In genomic region chr3:71101014-71101413, GRCh38 we compare ENCODE assay signal across 10 cellular contexts.
A peak's percentile ranks its signal among the peaks of the same experiment; 100 is the strongest.
DNase-seq lines count a peak whose midpoint lies in the region; ATAC-seq and TF ChIP-seq lines count a peak whose summit lies in the region.
"Had no signal": no experiment of that assay in that cellular context is flagged by ENCODE, and none has a peak within 500 bp of the region (broad histone marks: within the 10 kb centered on the region; RNA-seq: fewer than 3 reads in every experiment).

No MANE protein-coding gene starts in this region.

- no peaks in the 10 kb centered on the region for H4K20me1 ChIP-seq in IMR-90 (ENCODE audit: insufficient read depth, low read length)

- TF ChIP-seq CTCF in IMR-90 (conservative IDR thresholded peaks at IDR 0.05; ENCODE audit: low read depth, low read length) (no peak), chondrocyte (IDR thresholded peaks at IDR 0.05) (no peak), testis (IDR thresholded peaks at IDR 0.05) (no peak)

- 0% methylated on average over 2 of the region's 3 CpGs; no CpG with 5 or more reads in 1 of the 2 experiments for WGBS in IMR-90 (ENCODE audit: extremely low coverage in 2 of 2, insufficient read length in 1 of 2), 2 experiments
- 90 to 91% methylated on average over 3 of the region's 3 CpGs for WGBS in testis, 2 donors

- no peaks in the 10 kb centered on the region for H3K9me3 ChIP-seq in IMR-90 (ENCODE audit: control insufficient read depth, insufficient read depth, low read length)
- H3K9me3 ChIP-seq in naive thymus-derived CD4-positive, alpha-beta T cell (ENCODE audit: control insufficient read depth in 2 of 3, low read length in 3 of 3): no peaks in the 10 kb centered on the region
- H3K9me3 ChIP-seq in testis: no peaks in the 10 kb centered on the region

- H3K36me3 Mint-ChIP-seq in chondrocyte (ENCODE audit: low read depth): peaks cover 2% of the 10 kb centered on the region
- H3K36me3 Mint-ChIP-seq in naive thymus-derived CD4-positive, alpha-beta T cell: peaks cover 0 to 66% (median 49%) of the 10 kb centered on the region in 5 donors

- H2AK5ac ChIP-seq in IMR-90 (ENCODE audit: low read depth, low read length): peak overlapping the region; percentile 93

- peak overlapping the region; percentile 26 for H2AK9ac ChIP-seq in IMR-90 (replicated peaks; ENCODE audit: low read depth, low read length, poor library complexity)

- H3K27ac ChIP-seq in IMR-90 (ENCODE audit: insufficient read depth, low read length) (peak overlapping the region; percentile 84), testis (no peak overlapping the region)
- peak overlapping the region; percentile 44 for H3K27ac ChIP-seq in naive thymus-derived CD4-positive, alpha-beta T cell (ENCODE audit: low read depth, low read length)

- H2BK120ac ChIP-seq in IMR-90 (ENCODE audit: low read depth, low read length): peak overlapping the region; percentile 95

- H3K4me3 ChIP-seq in IMR-90 (ENCODE audit: insufficient read depth, low read depth, low read length) (no peak overlapping the region), testis (no peak overlapping the region)
- H3K4me3 ChIP-seq in naive thymus-derived CD4-positive, alpha-beta T cell (ENCODE audit: low read length): no peak overlapping the region

- H3K27me3 ChIP-seq in IMR-90 (ENCODE audit: control insufficient read depth, insufficient read depth, low read length) (no peaks in the 10 kb centered on the region), testis (no peaks in the 10 kb centered on the region)
- no peaks in the 10 kb centered on the region for H3K27me3 ChIP-seq in naive thymus-derived CD4-positive, alpha-beta T cell (ENCODE audit: control insufficient read depth in 2 of 2, insufficient read depth in 2 of 2, low read length in 2 of 2)

- H3K9me3 Mint-ChIP-seq in chondrocyte (ENCODE audit: low read depth): no peaks in the 10 kb centered on the region
- peaks cover 0 to 7% (median 0%) of the 10 kb centered on the region in 11 donors for H3K9me3 Mint-ChIP-seq in naive thymus-derived CD4-positive, alpha-beta T cell

- peak overlapping the region; percentile 92 for H4K91ac ChIP-seq in IMR-90 (ENCODE audit: insufficient read depth, low read depth, low read length)

- 0 out of 2 replicates have a peak, but pooled peaks have one; percentile 6 for TF ChIP-seq RAD21 in IMR-90 (IDR thresholded peaks at IDR 0.05; ENCODE audit: low read length)

- peak overlapping the region; percentile 71 to 88 for H4K8ac ChIP-seq in IMR-90 (ENCODE audit: low read depth in 2 of 2, low read length in 2 of 2)

- H3K23ac ChIP-seq in IMR-90 (ENCODE audit: low read depth, low read length): peak overlapping the region; percentile 71

- CTCF ChIA-PET in IMR-90 (lab: Yijun Ruan, JAX): no interaction called here
- CTCF ChIA-PET in naive thymus-derived CD4-positive, alpha-beta T cell (lab: Charles Lee): interaction anchor here (1.0 kb wide), 1 partner anchor 95 kb away, joined by 3 read pairs; no protein-coding TSS in a partner anchor

- ATAC-seq in IMR-90 (ENCODE audit: low read depth) (no peak), HG03469 (IDR thresholded peaks at IDR 0.05; ENCODE audit: unreplicated experiment) (no peak)
- ATAC-seq in naive thymus-derived CD4-positive, alpha-beta T cell: no peak

- peak overlapping the region; percentile 95 for H2BK5ac ChIP-seq in IMR-90 (ENCODE audit: low read depth, low read length, poor library complexity, severe bottlenecking)

- BruUV-seq in IMR-90 (replicated peaks; lab: Mats Ljungman, UMichigan): no TSS peak

- peak overlapping the region; percentile 92 for H3K14ac ChIP-seq in IMR-90 (replicated peaks; ENCODE audit: low read depth, low read length)

- H2BK15ac ChIP-seq in IMR-90 (ENCODE audit: low read depth, low read length): peak overlapping the region; percentile 99; the same call in 2 of the 3 replicates

- peak overlapping the region; percentile 76 for H3K56ac ChIP-seq in IMR-90 (ENCODE audit: extremely low read depth, insufficient read depth, low read length)

- POLR2A ChIA-PET in IMR-90 (lab: Charles Lee; ENCODE audit: unreplicated experiment): no interaction called here
- POLR2A ChIA-PET in naive thymus-derived CD4-positive, alpha-beta T cell (lab: Charles Lee): interaction anchor here (0.5 kb wide), 1 partner anchor 110 kb away, joined by 4 read pairs; no protein-coding TSS in a partner anchor

- peak overlapping the region; percentile 97 for H3K18ac ChIP-seq in IMR-90 (ENCODE audit: low read depth, low read length)

- peak; percentile 41 for TF ChIP-seq POLR2A in IMR-90 (IDR thresholded peaks at IDR 0.05; ENCODE audit: low read depth, low read length)
- TF ChIP-seq POLR2A in testis (IDR thresholded peaks at IDR 0.05): no peak

- no peak overlapping the region for H2AFZ ChIP-seq in IMR-90 (replicated peaks; ENCODE audit: low read length, poor library complexity)

- H3K27me3 Mint-ChIP-seq in chondrocyte (ENCODE audit: low read depth): no peaks in the 10 kb centered on the region
- no peaks in the 10 kb centered on the region for H3K27me3 Mint-ChIP-seq in naive thymus-derived CD4-positive, alpha-beta T cell

- peak overlapping the region; percentile 50 for H3K9ac ChIP-seq in IMR-90 (ENCODE audit: low read depth, low read length)

- H3K9me1 ChIP-seq in IMR-90 (ENCODE audit: insufficient read depth, low read length): peaks cover 10% of the 10 kb centered on the region

- peak overlapping the region; percentile 44 for H3K4me3 Mint-ChIP-seq in chondrocyte (ENCODE audit: unreplicated experiment)
- H3K4me3 Mint-ChIP-seq in naive thymus-derived CD4-positive, alpha-beta T cell: peak overlapping the region in 9 of 10 donors; percentile 30 to 65 (median 51)

- no peaks in the 10 kb centered on the region for H3K36me3 ChIP-seq in IMR-90 (ENCODE audit: control insufficient read depth, insufficient read depth, low read length)
- H3K36me3 ChIP-seq in naive thymus-derived CD4-positive, alpha-beta T cell (ENCODE audit: control insufficient read depth in 2 of 3, insufficient read depth in 3 of 3, low read length in 3 of 3): peaks cover 1 to 17% (median 10%) of the 10 kb centered on the region in 3 experiments
- no peaks in the 10 kb centered on the region for H3K36me3 ChIP-seq in testis (ENCODE audit: low read depth, missing control alignments)

- H3K4me1 Mint-ChIP-seq in chondrocyte (ENCODE audit: low read depth): peaks cover 76% of the 10 kb centered on the region
- H3K4me1 Mint-ChIP-seq in naive thymus-derived CD4-positive, alpha-beta T cell: peaks cover 57 to 100% (median 94%) of the 10 kb centered on the region in 7 donors

- dilution Hi-C loops in IMR-90 (cut with HindIII; ENCODE audit: low sequenced_read_pairs, unreplicated experiment): no loop called here

- H3K4me1 ChIP-seq in IMR-90 (ENCODE audit: control insufficient read depth, insufficient read depth, low read length): peaks cover 32% of the 10 kb centered on the region
- peaks cover 38 to 61% of the 10 kb centered on the region in 2 donors for H3K4me1 ChIP-seq in naive thymus-derived CD4-positive, alpha-beta T cell (ENCODE audit: control insufficient read depth in 2 of 2, insufficient read depth in 2 of 2, low read length in 2 of 2)
- no peaks in the 10 kb centered on the region for H3K4me1 ChIP-seq in testis

- H4K5ac ChIP-seq in IMR-90 (ENCODE audit: low read depth, low read length): peak overlapping the region; percentile 96

- H2BK20ac ChIP-seq in IMR-90 (ENCODE audit: low read depth, low read length): peak overlapping the region; percentile 91

- H3K27ac Mint-ChIP-seq in chondrocyte (ENCODE audit: unreplicated experiment): peak overlapping the region; percentile 97
- H3K27ac Mint-ChIP-seq in naive thymus-derived CD4-positive, alpha-beta T cell: peak overlapping the region in 8 of 9 donors; percentile 71 to 93 (median 80)

- H3K4ac ChIP-seq in IMR-90 (ENCODE audit: low read depth, low read length): peak overlapping the region; percentile 91

- intact Hi-C loops in IMR-90 (cut with micrococcal nuclease): loop anchor here (10.0 kb wide), 2 partner anchors 116 to 584 kb away; no protein-coding TSS in a partner anchor
- intact Hi-C loops in naive thymus-derived CD4-positive, alpha-beta T cell (cut with micrococcal nuclease): no loop called here
- intact Hi-C loops in testis (cut with DNase I; ENCODE audit: low total_unique reads): no loop called here

- peaks cover 41 to 78% of the 10 kb centered on the region in 2 experiments for H3K79me1 ChIP-seq in IMR-90 (ENCODE audit: low read depth in 1 of 2, low read length in 2 of 2)

- DNase-seq in AG08396 (ENCODE audit: low spot score) (peak; percentile 17), IMR-90 (peak; percentile 81), chondrocyte (ENCODE audit: low spot score) (no peak), GOT3 (lab: John Stamatoyannopoulos, UW) (no peak), H4 (ENCODE audit: low spot score) (no peak), testis (no peak)
- no peak for DNase-seq in naive thymus-derived CD4-positive, alpha-beta T cell
- DNase-seq: DND-41, NCI-H774 had no signal

- peak overlapping the region; percentile 69; the same call in 1 of the 2 replicates for H3K4me2 ChIP-seq in IMR-90 (ENCODE audit: low read depth, low read length)

- in situ Hi-C loops in IMR-90 (cut with MboI; ENCODE audit: low sequenced_read_pairs): no loop called here

TF ChIP-seq in IMR-90, 13 proteins besides CTCF, POLR2A, EP300 and RAD21 (continues in another document):
- TF ChIP-seq MAZ (IDR thresholded peaks at IDR 0.05; ENCODE audit: borderline replicate concordance, low read depth, low read length) (no peak), FOS (IDR thresholded peaks at IDR 0.05; ENCODE audit: low read depth, low read length) (no peak), CEBPB (IDR thresholded peaks at IDR 0.05; ENCODE audit: low read depth, low read length) (no peak), NFE2L2 (IDR thresholded peaks at IDR 0.05; ENCODE audit: low read depth, low read length) (no peak), BHLHE40 (IDR thresholded peaks at IDR 0.05; ENCODE audit: low read depth, low read length) (peak; percentile 54)
- TF ChIP-seq, protein P1, sequence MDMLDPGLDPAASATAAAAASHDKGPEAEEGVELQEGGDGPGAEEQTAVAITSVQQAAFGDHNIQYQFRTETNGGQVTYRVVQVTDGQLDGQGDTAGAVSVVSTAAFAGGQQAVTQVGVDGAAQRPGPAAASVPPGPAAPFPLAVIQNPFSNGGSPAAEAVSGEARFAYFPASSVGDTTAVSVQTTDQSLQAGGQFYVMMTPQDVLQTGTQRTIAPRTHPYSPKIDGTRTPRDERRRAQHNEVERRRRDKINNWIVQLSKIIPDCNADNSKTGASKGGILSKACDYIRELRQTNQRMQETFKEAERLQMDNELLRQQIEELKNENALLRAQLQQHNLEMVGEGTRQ (IDR thresholded peaks at IDR 0.05; ENCODE audit: low read depth, low read length): peak; percentile 26; the same call in 1 of the 2 replicates
- TF ChIP-seq, protein P2, sequence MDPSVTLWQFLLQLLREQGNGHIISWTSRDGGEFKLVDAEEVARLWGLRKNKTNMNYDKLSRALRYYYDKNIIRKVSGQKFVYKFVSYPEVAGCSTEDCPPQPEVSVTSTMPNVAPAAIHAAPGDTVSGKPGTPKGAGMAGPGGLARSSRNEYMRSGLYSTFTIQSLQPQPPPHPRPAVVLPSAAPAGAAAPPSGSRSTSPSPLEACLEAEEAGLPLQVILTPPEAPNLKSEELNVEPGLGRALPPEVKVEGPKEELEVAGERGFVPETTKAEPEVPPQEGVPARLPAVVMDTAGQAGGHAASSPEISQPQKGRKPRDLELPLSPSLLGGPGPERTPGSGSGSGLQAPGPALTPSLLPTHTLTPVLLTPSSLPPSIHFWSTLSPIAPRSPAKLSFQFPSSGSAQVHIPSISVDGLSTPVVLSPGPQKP (IDR thresholded peaks at IDR 0.05; ENCODE audit: borderline replicate concordance, low read depth, low read length): no peak

Comparison
In these comparisons a context has a peak if more than half of its experiments do, and no peak if none do; other contexts are left out.
1. DNase-seq: peak in AG08396 (single experiment) and IMR-90 (single experiment); none in chondrocyte (single experiment), naive thymus-derived CD4-positive, alpha-beta T cell (0 of 9), GOT3 (single experiment), H4 (single experiment) and testis (single experiment).
2. H3K27ac ChIP-seq: peak in IMR-90 (single experiment) and naive thymus-derived CD4-positive, alpha-beta T cell (single experiment); none in testis (0 of 2).